ENCODE assay signal across 8 cellular contexts in the genomic region with DNA sequence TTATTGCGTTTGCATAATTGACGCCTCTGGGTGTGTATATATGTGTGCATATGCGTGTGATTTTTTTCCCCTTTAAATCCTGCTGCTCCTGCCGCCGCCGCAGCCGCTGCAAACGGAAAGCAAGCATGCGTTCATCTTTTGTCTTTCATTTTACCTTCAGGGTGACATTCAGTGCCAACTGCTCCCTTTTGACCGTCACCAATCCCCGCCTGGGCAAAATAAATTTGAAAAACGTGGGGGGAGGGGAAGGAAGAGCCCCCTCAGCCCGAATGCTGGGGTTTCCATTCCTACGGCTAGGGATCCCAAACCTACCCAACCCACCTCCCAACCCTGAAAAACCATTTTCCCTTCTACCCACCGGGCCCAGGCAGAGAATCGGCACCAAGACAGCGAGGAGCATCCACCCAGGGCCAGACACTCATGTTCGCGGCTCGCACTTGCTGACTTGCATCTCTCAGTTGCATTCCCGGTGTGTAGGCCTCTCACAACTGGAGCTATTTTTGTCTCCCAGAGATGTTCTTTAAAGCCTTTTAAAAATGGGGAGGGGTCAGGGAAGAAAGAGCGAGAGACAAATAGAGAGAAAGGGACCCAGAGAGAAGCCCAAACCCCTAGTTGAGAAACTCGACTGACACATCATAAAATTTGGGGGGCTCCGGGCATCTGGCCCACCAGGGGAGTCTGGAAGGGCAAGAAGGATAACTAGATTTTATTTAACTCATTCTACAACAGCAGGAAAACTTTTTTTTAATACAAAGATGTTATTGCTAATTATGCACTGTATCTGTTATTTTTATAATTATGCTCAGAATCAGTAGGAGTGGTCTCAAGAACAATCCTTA.
A peak's percentile ranks its signal among the peaks of the same experiment; 100 is the strongest.
DNase-seq lines count a peak whose midpoint lies in the region; ATAC-seq, FAIRE-seq and TF ChIP-seq lines count a peak whose summit lies in the region.

No MANE protein-coding gene starts in this region.

- intact Hi-C loops in HepG2 (cut with micrococcal nuclease; ENCODE audit: unreplicated experiment), result no loop called here

- peak overlapping the region in 5 of 8 donors; percentile 28 to 86 (median 51) for H3K4me3 Mint-ChIP-seq in naive B cell

- TF ChIP-seq EP300 in HepG2 (IDR thresholded peaks at IDR 0.05; ENCODE audit: low read depth in 2 of 2, low read length in 2 of 2) (no peak), HepG2 (CRISPR knock-in tag; IDR thresholded peaks at IDR 0.05; ENCODE audit: borderline replicate concordance) (no peak)

- no peak overlapping the region for H3K4me2 ChIP-seq in HepG2 (ENCODE audit: low read depth, low read length)

- CTCF ChIA-PET in HepG2 (lab: Yijun Ruan, JAX; ENCODE audit: low intra/inter-chr PET ratio, low total read pairs), result no interaction called here

- in situ Hi-C loops in HepG2 (cut with HindIII; ENCODE audit: extremely low pct_ligation_motif_present, low pct_unique_long_range_greater_than_20kb), result no loop called here

- H4K20me1 ChIP-seq in HepG2 (ENCODE audit: insufficient read depth, low read length), result no peaks in the 10 kb centered on the region

- H3K4me3 ChIP-seq in liver (ENCODE audit: low read depth in 1 of 3, low read length in 3 of 3), result peak overlapping the region in 2 of 3 donors; percentile 24 to 27
- no peak overlapping the region for H3K4me3 ChIP-seq in HepG2 (replicated peaks in 1 of 3; ENCODE audit: insufficient read depth in 1 of 3, low read depth in 2 of 3, low read length in 3 of 3)
- H3K4me3 ChIP-seq in endocrine pancreas (ENCODE audit: control insufficient read depth, insufficient read depth, low read length), result peak overlapping the region; percentile 53

- no peak for FAIRE-seq in HepG2 (lab: Jason Lieb, UNC)

- peaks cover 0 to 3% (median 0%) of the 10 kb centered on the region in 3 donors for H3K4me1 Mint-ChIP-seq in naive B cell

- TF ChIP-seq POLR2A in HepG2 (IDR thresholded peaks at IDR 0.05; ENCODE audit: insufficient read depth in 1 of 2, low read depth in 2 of 2, low read length in 2 of 2), result no peak

- H3K27me3 ChIP-seq in liver (ENCODE audit: control insufficient read depth in 4 of 4, insufficient read depth in 4 of 4, low read length in 3 of 4), result peaks cover 0 to 4% (median 0%) of the 10 kb centered on the region in 4 donors
- peaks cover 1 to 21% of the 10 kb centered on the region in 2 experiments; a peak in 3 of 5 replicates for H3K27me3 ChIP-seq in HepG2 (ENCODE audit: control insufficient read depth in 1 of 2, insufficient read depth in 2 of 2, low read length in 2 of 2)
- no peaks in the 10 kb centered on the region for H3K27me3 ChIP-seq in endocrine pancreas (ENCODE audit: control insufficient read depth, insufficient read depth, low read length)

- H3K79me2 ChIP-seq in HepG2 (ENCODE audit: insufficient read depth, low read length), result no peaks in the 10 kb centered on the region

- TF ChIP-seq CTCF in liver (IDR thresholded peaks at IDR 0.05; ENCODE audit: low read depth, low read length, missing input control), result no peak
- no peak for TF ChIP-seq CTCF in HepG2 (CRISPR knock-in tag; IDR thresholded peaks at IDR 0.05)

- no peak overlapping the region for H3K27ac Mint-ChIP-seq in naive B cell

- no peak for ATAC-seq in HepG2
- no peak for ATAC-seq in naive B cell (ENCODE audit: low read depth in 2 of 2)
- ATAC-seq in HG02884 (IDR thresholded peaks at IDR 0.05; ENCODE audit: unreplicated experiment), result no peak
- no peak for ATAC-seq in GM19455 (IDR thresholded peaks at IDR 0.05; ENCODE audit: unreplicated experiment)

- H3K27ac ChIP-seq in liver (ENCODE audit: low read depth in 1 of 2, low read length in 2 of 2) (no peak overlapping the region), HepG2 (ENCODE audit: extremely low read length, insufficient read depth, low read length) (no peak overlapping the region)

- peaks cover 3 to 7% (median 6%) of the 10 kb centered on the region in 4 donors for H3K4me1 ChIP-seq in liver (ENCODE audit: control insufficient read depth in 4 of 4, insufficient read depth in 4 of 4, low read length in 3 of 4)
- 0 out of 2 replicates have a peak, but pooled peaks cover 6% of the 10 kb centered on the region for H3K4me1 ChIP-seq in HepG2 (ENCODE audit: insufficient read depth, low read length)
- peaks cover 6% of the 10 kb centered on the region for H3K4me1 ChIP-seq in endocrine pancreas (ENCODE audit: control insufficient read depth, insufficient read depth, low read length)

- H3K9ac ChIP-seq in liver (ENCODE audit: low read depth in 1 of 2, low read length in 2 of 2) (peak overlapping the region in 1 of 2 donors; percentile 13), HepG2 (ENCODE audit: insufficient read depth, low read depth, low read length) (no peak overlapping the region), endocrine pancreas (ENCODE audit: control insufficient read depth, insufficient read depth, low read length) (peak overlapping the region; percentile 73)

- no peak for DNase-seq in HepG2 (ENCODE audit: low spot score)
- DNase-seq in naive B cell, result no peak
- no peak for DNase-seq in NCI-H774 (lab: John Stamatoyannopoulos, UW)
- DNase-seq in GM19238 (ENCODE audit: insufficient read length, low spot score), result no peak

- H3K9me3 ChIP-seq in liver (ENCODE audit: control insufficient read depth in 4 of 4, low read length in 3 of 4) (no peaks in the 10 kb centered on the region), HepG2 (ENCODE audit: low read length) (no peaks in the 10 kb centered on the region), endocrine pancreas (ENCODE audit: control insufficient read depth, low read length) (no peaks in the 10 kb centered on the region)

- no peak for TF ChIP-seq RAD21 in liver (IDR thresholded peaks at IDR 0.05)
- TF ChIP-seq RAD21 in HepG2 (CRISPR knock-in tag; IDR thresholded peaks at IDR 0.05), result no peak

- peaks cover 0 to 9% (median 5%) of the 10 kb centered on the region in 7 donors for H3K9me3 Mint-ChIP-seq in naive B cell

- 23% methylated on average over 24 of the region's 24 CpGs for WGBS in liver
- 65% methylated on average over 24 of the region's 24 CpGs for WGBS in HepG2 (ENCODE audit: low lambda C conversion rate)

- BruUV-seq in HepG2 (replicated peaks; lab: Mats Ljungman, UMichigan), result no TSS peak

- peaks cover 0 to 8% of the 10 kb centered on the region in 2 donors for H3K36me3 Mint-ChIP-seq in naive B cell

- H2AFZ ChIP-seq in HepG2 (ENCODE audit: low read length), result no peak overlapping the region

- POLR2A ChIA-PET in HepG2 (lab: Yijun Ruan, JAX), result no interaction called here

- H3K36me3 ChIP-seq in liver (ENCODE audit: control insufficient read depth in 4 of 4, insufficient read depth in 3 of 4, low read depth in 1 of 4, low read length in 3 of 4) (no peaks in the 10 kb centered on the region), HepG2 (replicated peaks in 1 of 2; ENCODE audit: control insufficient read depth in 1 of 2, insufficient read depth in 2 of 2, low read length in 2 of 2) (no peaks in the 10 kb centered on the region), endocrine pancreas (ENCODE audit: control insufficient read depth, insufficient read depth, low read length) (no peaks in the 10 kb centered on the region)

- H3K27me3 Mint-ChIP-seq in naive B cell, result peaks cover 54 to 59% (median 54%) of the 10 kb centered on the region in 3 donors

TF ChIP-seq in liver, 16 proteins besides CTCF, POLR2A, EP300 and RAD21 (continues in another document):
- no peak for TF ChIP-seq RXRA (IDR thresholded peaks at IDR 0.05)
- TF ChIP-seq, protein P1, sequence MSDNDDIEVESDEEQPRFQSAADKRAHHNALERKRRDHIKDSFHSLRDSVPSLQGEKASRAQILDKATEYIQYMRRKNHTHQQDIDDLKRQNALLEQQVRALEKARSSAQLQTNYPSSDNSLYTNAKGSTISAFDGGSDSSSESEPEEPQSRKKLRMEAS (IDR thresholded peaks at IDR 0.05), result no peak
- TF ChIP-seq JUND (IDR thresholded peaks at IDR 0.05), result no peak

TF ChIP-seq in HepG2, 621 proteins besides CTCF, POLR2A, EP300 and RAD21 (continues in another document):
- TF ChIP-seq PITX1 (CRISPR knock-in tag; IDR thresholded peaks at IDR 0.05), result no peak
- TF ChIP-seq ZNF33A (CRISPR knock-in tag; IDR thresholded peaks at IDR 0.05; ENCODE audit: borderline replicate concordance), result no peak
- TF ChIP-seq KDM3A (CRISPR knock-in tag; IDR thresholded peaks at IDR 0.05; ENCODE audit: low read depth), result no peak
- no peak for TF ChIP-seq ZMAT3 (CRISPR knock-in tag; conservative IDR thresholded peaks at IDR 0.05)
- TF ChIP-seq U2AF1 (optimal IDR thresholded peaks at IDR 0.05; ENCODE audit: low read depth, low read length), result no peak
- no peak for TF ChIP-seq HMG20A (CRISPR knock-in tag; IDR thresholded peaks at IDR 0.05; ENCODE audit: borderline replicate concordance)
- no peak for TF ChIP-seq ZMYM3 (CRISPR knock-in tag; IDR thresholded peaks at IDR 0.05)
- TF ChIP-seq PHF8 (CRISPR knock-in tag; IDR thresholded peaks at IDR 0.05), result no peak
- no peak for TF ChIP-seq ZNF709 (CRISPR knock-in tag; IDR thresholded peaks at IDR 0.05)
- no peak for TF ChIP-seq ZNF260 (CRISPR knock-in tag; IDR thresholded peaks at IDR 0.05; ENCODE audit: borderline replicate concordance, low read depth)
- TF ChIP-seq, protein P2, sequence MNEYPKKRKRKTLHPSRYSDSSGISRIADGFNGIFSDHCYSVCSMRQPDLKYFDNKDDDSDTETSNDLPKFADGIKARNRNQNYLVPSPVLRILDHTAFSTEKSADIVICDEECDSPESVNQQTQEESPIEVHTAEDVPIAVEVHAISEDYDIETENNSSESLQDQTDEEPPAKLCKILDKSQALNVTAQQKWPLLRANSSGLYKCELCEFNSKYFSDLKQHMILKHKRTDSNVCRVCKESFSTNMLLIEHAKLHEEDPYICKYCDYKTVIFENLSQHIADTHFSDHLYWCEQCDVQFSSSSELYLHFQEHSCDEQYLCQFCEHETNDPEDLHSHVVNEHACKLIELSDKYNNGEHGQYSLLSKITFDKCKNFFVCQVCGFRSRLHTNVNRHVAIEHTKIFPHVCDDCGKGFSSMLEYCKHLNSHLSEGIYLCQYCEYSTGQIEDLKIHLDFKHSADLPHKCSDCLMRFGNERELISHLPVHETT (CRISPR knock-in tag; conservative IDR thresholded peaks at IDR 0.05), result no peak

Comparison
In these comparisons a context has a peak if more than half of its experiments do, and no peak if none do; other contexts are left out.
1. H3K4me3 ChIP-seq: peak in liver (2 of 3) and endocrine pancreas (single experiment); none in HepG2 (0 of 3).